In genomic region chr7:129143724-129144094, GRCh38 we compare ENCODE assay signal across 9 cellular contexts. TPM values are rescaled to one million over a fixed set of nuclear protein-coding genes. Genes with fewer than 3 reads are reported as not detected.
DNase-seq lines count a peak whose midpoint lies in the region; ATAC-seq, FAIRE-seq and TF ChIP-seq lines count a peak whose summit lies in the region.
"Had no signal": no experiment of that assay in that cellular context is flagged by ENCODE, and none has a peak within 500 bp of the region (broad histone marks: within the 10 kb centered on the region; RNA-seq: fewer than 3 reads in every experiment).

No MANE protein-coding gene starts in this region.

- H3K4me1 ChIP-seq in OCI-LY1 (ENCODE audit: insufficient read depth, low read length, severe bottlenecking) (peaks cover 56% of the 10 kb centered on the region), ectodermal cell (ENCODE audit: control insufficient read depth, insufficient read depth, low read length) (peaks cover 9% of the 10 kb centered on the region), pancreas (peaks cover 0 to 5% (median 0%) of the 10 kb centered on the region in 3 donors)

- H3K27me3 Mint-ChIP-seq in T-helper 1 cell treated with Interleukin-12 subunit alpha and Interleukin-12 subunit beta and Interleukin-4 antibody, amounts not matched to agents 30 μg/mL and 1 μg/mL, for 36 hours (ENCODE audit: low read depth): peaks cover 44% of the 10 kb centered on the region

- H3K79me2 ChIP-seq in OCI-LY1 (ENCODE audit: insufficient read depth, low read length): no peaks in the 10 kb centered on the region

- H3K9ac ChIP-seq in OCI-LY1 (ENCODE audit: low read length): peak overlapping the region; percentile 41; the same call in 1 of the 2 replicates

- H3K4me2 ChIP-seq in OCI-LY1 (ENCODE audit: low read length): peak overlapping the region; percentile 71

- H3K9me3 ChIP-seq in OCI-LY1 (ENCODE audit: low read length) (no peaks in the 10 kb centered on the region), ectodermal cell (ENCODE audit: control insufficient read depth, low read length) (no peaks in the 10 kb centered on the region), pancreas (no peaks in the 10 kb centered on the region)

- ATAC-seq in pancreas: peak in 3 of 4 donors; percentile 34 to 39 (median 34)
- no peak for ATAC-seq in GM21825 (IDR thresholded peaks at IDR 0.05; ENCODE audit: unreplicated experiment)

- no peaks in the 10 kb centered on the region for H4K20me1 ChIP-seq in OCI-LY1 (ENCODE audit: insufficient read depth, low read length)

- 58 to 63% methylated on average over 10 of the region's 10 CpGs for WGBS in ectodermal cell, 2 experiments
- 26 to 29% methylated on average over 10 of the region's 10 CpGs for WGBS in pancreas, 2 donors

- DNase-seq in T-helper 1 cell (no peak), pancreas (no peak), NAMALWA (ENCODE audit: low spot score) (no peak), NCI-H187 treated with DMSO at 0.1 percent for 48 hours (lab: John Stamatoyannopoulos, UW) (no peak)
- DNase-seq: ACHN had no signal

- H3K4me3 ChIP-seq in OCI-LY1 (ENCODE audit: low read depth, low read length, poor library complexity, severe bottlenecking): peak overlapping the region; percentile 72
- H3K4me3 ChIP-seq in ectodermal cell (ENCODE audit: insufficient read depth, low read depth, low read length): peak overlapping the region; percentile 65
- H3K4me3 ChIP-seq in pancreas: peak overlapping the region in 2 of 4 donors; percentile 76 to 82

- H3K27ac Mint-ChIP-seq in T-helper 1 cell treated with Interleukin-12 subunit alpha and Interleukin-12 subunit beta and Interleukin-4 antibody, amounts not matched to agents 30 μg/mL and 1 μg/mL, for 36 hours: no peak overlapping the region

- no peak overlapping the region for H3K27ac ChIP-seq in OCI-LY1 (ENCODE audit: low read depth, low read length, poor library complexity, severe bottlenecking)
- H3K27ac ChIP-seq in ectodermal cell (ENCODE audit: insufficient read depth, low read depth, low read length, poor library complexity, severe bottlenecking): no peak overlapping the region
- no peak overlapping the region for H3K27ac ChIP-seq in pancreas

- H3K9me3 Mint-ChIP-seq in T-helper 1 cell treated with Interleukin-12 subunit alpha and Interleukin-12 subunit beta and Interleukin-4 antibody, amounts not matched to agents 30 μg/mL and 1 μg/mL, for 36 hours: no peaks in the 10 kb centered on the region

- H2AFZ ChIP-seq in OCI-LY1 (ENCODE audit: low read length): 0 out of 2 replicates have a peak overlapping the region, but pooled peaks have one; percentile 5

- no peaks in the 10 kb centered on the region for H3K36me3 Mint-ChIP-seq in T-helper 1 cell treated with Interleukin-12 subunit alpha and Interleukin-12 subunit beta and Interleukin-4 antibody, amounts not matched to agents 30 μg/mL and 1 μg/mL, for 36 hours (ENCODE audit: low read depth)

- intact Hi-C loops in pancreas (cut with DNase I): no loop called here

- H3K27me3 ChIP-seq in OCI-LY1 (ENCODE audit: insufficient read depth, low read length) (no peaks in the 10 kb centered on the region), ectodermal cell (ENCODE audit: control insufficient read depth, insufficient read depth, low read length, poor library complexity, severe bottlenecking) (peaks cover 30% of the 10 kb centered on the region), pancreas (no peaks in the 10 kb centered on the region)

- H3K4me1 Mint-ChIP-seq in T-helper 1 cell treated with Interleukin-12 subunit alpha and Interleukin-12 subunit beta and Interleukin-4 antibody, amounts not matched to agents 30 μg/mL and 1 μg/mL, for 36 hours (ENCODE audit: low read depth): peaks cover 17% of the 10 kb centered on the region

- FAIRE-seq in pancreas (lab: Jason Lieb, UNC): no peak

- TF ChIP-seq CTCF in OCI-LY1 (IDR thresholded peaks at IDR 0.05; ENCODE audit: low read length) (no peak), pancreas (IDR thresholded peaks at IDR 0.05) (no peak)

- H3K4me3 Mint-ChIP-seq in T-helper 1 cell treated with Interleukin-12 subunit alpha and Interleukin-12 subunit beta and Interleukin-4 antibody, amounts not matched to agents 30 μg/mL and 1 μg/mL, for 36 hours: peak overlapping the region; percentile 93

- H3K36me3 ChIP-seq in OCI-LY1 (ENCODE audit: insufficient read depth, low read length) (no peaks in the 10 kb centered on the region), ectodermal cell (ENCODE audit: control insufficient read depth, insufficient read depth, low read length) (no peaks in the 10 kb centered on the region), pancreas (no peaks in the 10 kb centered on the region)

- no peaks in the 10 kb centered on the region for H3F3A ChIP-seq in OCI-LY1 (ENCODE audit: insufficient read depth, low read length)

- H3K9me2 ChIP-seq in OCI-LY1 (ENCODE audit: low read depth, low read length): no peaks in the 10 kb centered on the region

RNA-seq across cellular contexts. Expression of gene TSPAN33, which starts 0.8 kb away (rescaled TPM):
- 33.7 TPM for polyA plus RNA-seq in ectodermal cell (2013, experiment 1 of 4)
- 38.3 TPM for polyA plus RNA-seq in ectodermal cell (2013, experiment 2 of 4)
- 25.4 TPM for polyA plus RNA-seq in ectodermal cell (2013, experiment 3 of 4)
- 29.2 TPM for polyA plus RNA-seq in ectodermal cell (2013, experiment 4 of 4)
- 10 to 100 TPM in 5 of 6 donors, 1 to 10 TPM in 1; 6.9 to 37.9 (median 18.0) TPM for total RNA-seq in pancreas
- 10 to 100 TPM; 11.2 to 14.2 TPM for polyA plus RNA-seq in pancreas

RNA-seq across cellular contexts. Expression of gene SMO, which starts 44.7 kb away (rescaled TPM):
- 115 TPM for polyA plus RNA-seq in ectodermal cell (2013, experiment 1 of 4)
- polyA plus RNA-seq in ectodermal cell (2013, experiment 2 of 4): 122 TPM
- 92.1 TPM for polyA plus RNA-seq in ectodermal cell (2013, experiment 3 of 4)
- 101 TPM for polyA plus RNA-seq in ectodermal cell (2013, experiment 4 of 4)
- total RNA-seq in pancreas: 10 to 100 TPM in 1 of 6 donors, 1 to 10 TPM in 5; 2.6 to 13.4 (median 4.3) TPM
- polyA plus RNA-seq in pancreas: 1 to 10 TPM; 4.0 to 6.9 TPM
